ENCODE assay signal across 8 cellular contexts in the genomic region with DNA sequence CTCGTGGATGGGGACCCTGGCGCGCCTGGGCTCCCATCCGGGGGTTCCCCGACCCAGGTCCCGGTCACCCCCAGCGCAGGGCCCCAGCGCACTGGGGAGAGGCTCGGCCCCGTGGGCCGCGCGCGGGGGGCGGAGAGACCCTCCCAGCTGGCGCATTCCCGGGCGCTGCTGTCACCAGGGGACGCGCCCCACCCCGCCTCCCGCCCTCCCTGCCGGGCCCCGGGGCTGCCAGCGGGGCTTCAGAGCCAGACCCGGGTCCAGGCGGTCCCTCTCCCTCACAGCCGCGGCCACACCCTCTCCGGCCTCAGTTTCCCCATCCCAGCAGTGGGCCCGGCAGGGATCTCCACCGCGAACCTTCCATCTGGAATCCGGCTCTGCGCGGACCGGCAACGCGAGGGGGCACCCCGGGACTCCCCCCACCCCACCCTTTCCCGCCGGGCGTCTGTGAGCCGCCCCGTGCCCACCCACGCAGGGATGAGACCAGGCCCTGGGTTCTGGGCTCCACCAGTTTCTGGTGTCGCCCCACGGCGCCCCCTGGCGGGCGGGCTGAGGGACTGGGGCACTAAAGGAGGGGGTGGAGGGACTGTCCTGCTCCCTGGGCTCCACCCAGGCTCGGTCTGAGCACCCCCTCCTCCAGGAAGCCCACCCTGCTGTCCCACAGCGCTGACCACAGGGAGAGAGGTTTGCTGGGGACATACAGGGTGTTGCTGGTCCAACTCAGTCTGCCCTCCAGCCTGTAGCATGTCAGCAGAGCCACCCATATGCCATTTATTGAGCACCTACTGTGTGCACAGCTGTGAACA. TPM values are rescaled to one million over a fixed set of nuclear protein-coding genes. Genes with fewer than 3 reads are reported as not detected.
DNase-seq lines count a peak whose midpoint lies in the region; ATAC-seq and TF ChIP-seq lines count a peak whose summit lies in the region.

No MANE protein-coding gene starts in this region.

- peak; percentile 64 for DNase-seq in ACHN
- peak; percentile 67 for DNase-seq in HK-2 (ENCODE audit: unreplicated experiment)
- peak; percentile 66 for DNase-seq in T-helper 9 cell
- peak; percentile 40 to 60 (median 47) for DNase-seq in body of pancreas
- peak; percentile 44 for DNase-seq in left kidney (ENCODE audit: low read depth, low spot score)
- peak; percentile 40 for DNase-seq in stimulated activated CD8-positive, alpha-beta memory T cell treated with anti-CD3 and anti-CD28 coated beads, Interleukin-12 subunit alpha, Interleukin-12 subunit beta, amount 100 ng/mL, for 1 hour (ENCODE audit: low read depth)
- DNase-seq in head of caudate nucleus, result no peak

- TF ChIP-seq POLR2A in body of pancreas (IDR thresholded peaks at IDR 0.05), result no peak

- 0 to 6% methylated on average over 1 to 40 of the region's 53 CpGs for WGBS in body of pancreas, 2 donors

- H3K27ac ChIP-seq in body of pancreas, result no peak overlapping the region

- in situ Hi-C loops in ACHN (cut with HindIII; ENCODE audit: low pct_ligation_motif_present, low pct_unique_long_range_greater_than_20kb, low sequenced_read_pairs), result no loop called here

- no peak overlapping the region for H3K4me3 ChIP-seq in body of pancreas

- no peaks in the 10 kb centered on the region for H3K9me3 ChIP-seq in body of pancreas

- peak; percentile 45 to 70 (median 49) for TF ChIP-seq CTCF in body of pancreas (IDR thresholded peaks at IDR 0.05)

- H3K4me1 ChIP-seq in body of pancreas, result peaks cover 13% of the 10 kb centered on the region

- intact Hi-C loops in body of pancreas (cut with DNase I), result loop anchor here (10.0 kb wide), 1 partner anchor 229 kb away; a partner anchor contains a TSS
- intact Hi-C loops in head of caudate nucleus (cut with DNase I), result no loop called here

- peak; percentile 63 for ATAC-seq in body of pancreas
- no peak for ATAC-seq in GM18861 (IDR thresholded peaks at IDR 0.05; ENCODE audit: unreplicated experiment)

- peaks cover 0 to 21% of the 10 kb centered on the region in 2 donors for H3K27me3 ChIP-seq in body of pancreas

- no peaks in the 10 kb centered on the region for H3K36me3 ChIP-seq in body of pancreas (replicated peaks in 1 of 2; ENCODE audit: insufficient read depth in 1 of 2, low read depth in 2 of 2)

RNA-seq across cellular contexts. Expression of a gene that starts 0.9 kb away (rescaled TPM):
- 1 to 10 TPM in 1 of 2 donors, not detected in 1; 1.3 TPM for total RNA-seq in body of pancreas

RNA-seq across cellular contexts. Expression of a gene that starts 10.2 kb away (rescaled TPM):
- total RNA-seq in body of pancreas, result not detected

RNA-seq across cellular contexts. Expression of a gene that starts 22.7 kb away (rescaled TPM):
- 10 to 100 TPM in 1 of 2 donors, 1 to 10 TPM in 1; 6.9 to 16.6 TPM for total RNA-seq in body of pancreas

RNA-seq across cellular contexts. Expression of a gene that starts 23.5 kb away (rescaled TPM):
- total RNA-seq in body of pancreas, result 10 to 100 TPM in 1 of 2 donors, 1 to 10 TPM in 1; 5.2 to 10.9 TPM

RNA-seq across cellular contexts. Expression of a gene that starts 34.7 kb away (rescaled TPM):
- total RNA-seq in body of pancreas, result 10 to 100 TPM; 26.7 to 31.4 TPM

Comparison
In these comparisons a context has a peak if more than half of its experiments do, and no peak if none do; other contexts are left out.
1. DNase-seq: peak in ACHN (single experiment), HK-2 (single experiment), T-helper 9 cell (single experiment), body of pancreas (4 of 4), left kidney (single experiment) and stimulated activated CD8-positive, alpha-beta memory T cell treated with anti-CD3 and anti-CD28 coated beads, Interleukin-12 subunit alpha, Interleukin-12 subunit beta, amount 100 ng/mL, for 1 hour (single experiment); none in head of caudate nucleus (0 of 42).